ENCODE assay signal across 12 cellular contexts in genomic region chr16:85438981-85439639, GRCh38.
DNase-seq lines count a peak whose midpoint lies in the region; ATAC-seq and TF ChIP-seq lines count a peak whose summit lies in the region.
"Had no signal": no experiment of that assay in that cellular context is flagged by ENCODE, and none has a peak within 500 bp of the region (broad histone marks: within the 10 kb centered on the region; RNA-seq: fewer than 3 reads in every experiment).

No MANE protein-coding gene starts in this region.

- H3K4me3 Mint-ChIP-seq in nephron progenitor cell, result peak overlapping the region; percentile 20
- H3K4me3 Mint-ChIP-seq: CD4-positive, alpha-beta memory T cell had no signal

- peaks cover 14% of the 10 kb centered on the region for H3K27me3 ChIP-seq in NT2/D1 (ENCODE audit: insufficient read depth, insufficient read length)

- peaks cover 80% of the 10 kb centered on the region for H3K4me1 Mint-ChIP-seq in nephron progenitor cell
- H3K4me1 Mint-ChIP-seq: CD4-positive, alpha-beta memory T cell had no signal

- H3K9me3 Mint-ChIP-seq in nephron progenitor cell, result no peaks in the 10 kb centered on the region
- H3K9me3 Mint-ChIP-seq: CD4-positive, alpha-beta memory T cell had no signal

- no peaks in the 10 kb centered on the region for H3K9me3 ChIP-seq in NT2/D1 (ENCODE audit: insufficient read depth, low read length)

- H3K36me3 ChIP-seq in NT2/D1 (ENCODE audit: insufficient read depth, insufficient read length, low read length), result no peaks in the 10 kb centered on the region

- peaks cover 42% of the 10 kb centered on the region for H3K27me3 Mint-ChIP-seq in nephron progenitor cell (ENCODE audit: low read depth, poor library complexity)
- H3K27me3 Mint-ChIP-seq: CD4-positive, alpha-beta memory T cell had no signal

- H3K4me1 ChIP-seq in NT2/D1 (ENCODE audit: insufficient read depth, insufficient read length), result peaks cover 41% of the 10 kb centered on the region

- ATAC-seq in GM19351 (IDR thresholded peaks at IDR 0.05; ENCODE audit: unreplicated experiment), result no peak

- peak overlapping the region; percentile 65 for H3K9ac ChIP-seq in NT2/D1 (ENCODE audit: insufficient read length, low read depth)

- DNase-seq in COR-L47 (lab: John Stamatoyannopoulos, UW) (peak; percentile 32), NCI-H1694 (lab: John Stamatoyannopoulos, UW) (peak; percentile 43), NT2/D1 (ENCODE audit: low read depth, low spot score) (no peak), nephron progenitor cell (peak; percentile 85), HuH-7.5 (ENCODE audit: low spot score) (no peak), Kasumi-1 (lab: John Stamatoyannopoulos, UW) (no peak)
- DNase-seq: ACHN; CD4-positive, alpha-beta memory T cell; KG1; NCI-H510A treated with DMSO at 0.1 percent for 48 hours; PC-9 had no signal

- H3K36me3 Mint-ChIP-seq in nephron progenitor cell (ENCODE audit: low read depth), result no peaks in the 10 kb centered on the region
- H3K36me3 Mint-ChIP-seq: CD4-positive, alpha-beta memory T cell had no signal

- H3K4me3 ChIP-seq in NT2/D1 (ENCODE audit: insufficient read length, low read depth), result no peak overlapping the region
- H3K4me3 ChIP-seq: PC-9 had no signal

- no peak for TF ChIP-seq CTCF in nephron progenitor cell (IDR thresholded peaks at IDR 0.05)

- no peak overlapping the region for H3K27ac Mint-ChIP-seq in nephron progenitor cell

Comparison
In these comparisons a context has a peak if more than half of its experiments do, and no peak if none do; other contexts are left out.
1. DNase-seq: peak in COR-L47 (single experiment), NCI-H1694 (single experiment) and nephron progenitor cell (single experiment); none in NT2/D1 (single experiment), HuH-7.5 (single experiment) and Kasumi-1 (0 of 2).